8 cellular contexts compared by ENCODE assay signal in the genomic region with DNA sequence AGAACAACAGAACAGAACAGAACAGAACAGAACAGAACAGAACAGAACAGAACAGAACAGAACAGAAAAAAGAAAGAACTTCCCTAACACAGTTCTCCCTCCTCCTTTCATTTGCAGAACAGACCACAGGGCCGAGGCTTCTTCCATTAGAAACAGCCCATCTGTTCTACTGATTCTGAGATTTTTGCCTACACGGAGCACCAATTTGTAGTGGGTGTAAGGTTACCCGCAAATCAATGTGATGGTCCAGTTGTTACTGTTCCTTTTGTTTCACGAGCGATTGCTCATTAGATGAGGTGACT. TPM values are rescaled to one million over a fixed set of nuclear protein-coding genes. Genes with fewer than 3 reads are reported as not detected.
A peak's percentile ranks its signal among the peaks of the same experiment; 100 is the strongest.
DNase-seq lines count a peak whose midpoint lies in the region; ATAC-seq and TF ChIP-seq lines count a peak whose summit lies in the region.

No MANE protein-coding gene starts in this region.

- no TSS peak for BruUV-seq in A673 (replicated peaks; lab: Mats Ljungman, UMichigan)

- peak overlapping the region; percentile 91 for H3K4me2 ChIP-seq in Karpas-422 (ENCODE audit: low read depth, low read length, poor library complexity, severe bottlenecking)

- H2AFZ ChIP-seq in Karpas-422 (ENCODE audit: low read length): no peak overlapping the region

- no peak for DNase-seq in A673 (ENCODE audit: low spot score)
- DNase-seq in Karpas-422: no peak
- no peak for DNase-seq in GM19238 (ENCODE audit: insufficient read length, low spot score)
- DNase-seq in AG08396 (ENCODE audit: low spot score): no peak
- DNase-seq in effector CD8-positive, alpha-beta T cell (lab: John Stamatoyannopoulos, UW): no peak

- H3K27ac ChIP-seq in A673 (ENCODE audit: low read depth, low read length, poor library complexity, severe bottlenecking): no peak overlapping the region
- H3K27ac ChIP-seq in Karpas-422 (ENCODE audit: low read length): peak overlapping the region; percentile 99
- peak overlapping the region; percentile 91 for H3K27ac ChIP-seq in cingulate gyrus (ENCODE audit: low read depth, low read length)

- POLR2A ChIA-PET in A673 (lab: Charles Lee; ENCODE audit: low non-redundant PET): interaction anchor here (0.6 kb wide), 2 partner anchors 11 to 40 kb away, joined by 3 to 4 read pairs; no protein-coding TSS in a partner anchor

- H3K9ac ChIP-seq in Karpas-422 (ENCODE audit: low read length) (peak overlapping the region; percentile 87), mucosa of stomach (ENCODE audit: low read length) (peak overlapping the region; percentile 72)

- H3K4me3 ChIP-seq in A673 (ENCODE audit: low read depth, low read length, poor library complexity, severe bottlenecking): peak overlapping the region; percentile 75
- H3K4me3 ChIP-seq in Karpas-422 (ENCODE audit: low read length): peak overlapping the region; percentile 72
- peak overlapping the region; percentile 21 for H3K4me3 ChIP-seq in mucosa of stomach (ENCODE audit: low read length)

- H3K79me2 ChIP-seq in Karpas-422 (ENCODE audit: low read length): peaks cover 39% of the 10 kb centered on the region

- H3K36me3 ChIP-seq in A673 (ENCODE audit: insufficient read depth, low read length, poor library complexity, severe bottlenecking) (no peaks in the 10 kb centered on the region), Karpas-422 (ENCODE audit: insufficient read depth, low read length) (peaks cover 12% of the 10 kb centered on the region; the same call in 1 of the 2 replicates), mucosa of stomach (ENCODE audit: control insufficient read depth, insufficient read depth, low read length) (no peaks in the 10 kb centered on the region)

- no peaks in the 10 kb centered on the region for H3K9me2 ChIP-seq in Karpas-422 (replicated peaks; ENCODE audit: insufficient read depth, low read length)

- no peak for TF ChIP-seq CTCF in A673 (conservative IDR thresholded peaks at IDR 0.05; ENCODE audit: low read depth, low read length)

- H3K9me3 ChIP-seq in A673 (ENCODE audit: low read depth, low read length, poor library complexity, severe bottlenecking) (no peaks in the 10 kb centered on the region), Karpas-422 (ENCODE audit: low read length) (no peaks in the 10 kb centered on the region), mucosa of stomach (ENCODE audit: control insufficient read depth, low read length) (no peaks in the 10 kb centered on the region)

- CTCF ChIA-PET in A673 (lab: Charles Lee): no interaction called here

- H3K4me1 ChIP-seq in A673 (ENCODE audit: insufficient read depth, low read length, poor library complexity, severe bottlenecking): peaks cover 7% of the 10 kb centered on the region
- peaks cover 65% of the 10 kb centered on the region for H3K4me1 ChIP-seq in Karpas-422 (ENCODE audit: low read length)
- no peaks in the 10 kb centered on the region for H3K4me1 ChIP-seq in mucosa of stomach (ENCODE audit: control insufficient read depth, insufficient read depth, low read length)

- intact Hi-C loops in A673 (cut with micrococcal nuclease; ENCODE audit: unreplicated experiment): no loop called here

- H3K27me3 ChIP-seq in A673 (replicated peaks; ENCODE audit: insufficient read depth, low read depth, low read length, poor library complexity) (no peaks in the 10 kb centered on the region), Karpas-422 (ENCODE audit: low read length) (no peaks in the 10 kb centered on the region), mucosa of stomach (ENCODE audit: control insufficient read depth, insufficient read depth, low read length) (no peaks in the 10 kb centered on the region)

- peaks cover 14% of the 10 kb centered on the region; the same call in 1 of the 2 replicates for H4K20me1 ChIP-seq in Karpas-422 (ENCODE audit: insufficient read depth, low read depth, low read length)

- no peak for ATAC-seq in GM18907 (IDR thresholded peaks at IDR 0.05; ENCODE audit: unreplicated experiment)

RNA-seq across cellular contexts. Expression of gene OGFRL1, which starts 0.7 kb away (rescaled TPM):
- total RNA-seq in A673 (2021): 8.0 and 9.3 TPM in 2 replicates
- 31.0 and 59.9 TPM in 2 replicates for total RNA-seq in Karpas-422 (2014; rRNA removed; shearing (Covaris generic); ENCODE audit: low replicate concordance)

Comparison
In these comparisons a context has a peak if more than half of its experiments do, and no peak if none do; other contexts are left out.
1. H3K4me3 ChIP-seq: peak in every context shown above with its lines; median percentile 75 in A673; 72 in Karpas-422; 21 in mucosa of stomach.